In genomic region chr14:101405171-101405883, GRCh38 we compare ENCODE assay signal across 21 cellular contexts.
DNase-seq lines count a peak whose midpoint lies in the region; ATAC-seq and TF ChIP-seq lines count a peak whose summit lies in the region.
"Had no signal": no experiment of that assay in that cellular context is flagged by ENCODE, and none has a peak within 500 bp of the region (broad histone marks: within the 10 kb centered on the region; RNA-seq: fewer than 3 reads in every experiment).

No MANE protein-coding gene starts in this region.

- H3K27ac ChIP-seq in left ventricle myocardium inferior (replicated peaks) (no peak overlapping the region), liver (ENCODE audit: low read depth in 1 of 2, low read length in 2 of 2) (peak overlapping the region; percentile 80 to 90), vagina (peak overlapping the region; percentile 78)
- H3K27ac ChIP-seq: body of pancreas, esophagus muscularis mucosa, prostate gland had no signal

- peaks cover 68% of the 10 kb centered on the region for H3K27me3 ChIP-seq in left ventricle myocardium inferior (ENCODE audit: low read depth)
- peaks cover 0 to 2% (median 0%) of the 10 kb centered on the region in 4 donors for H3K27me3 ChIP-seq in liver (ENCODE audit: control insufficient read depth in 4 of 4, insufficient read depth in 4 of 4, low read length in 3 of 4)
- H3K27me3 ChIP-seq in vagina = no peaks in the 10 kb centered on the region
- H3K27me3 ChIP-seq: body of pancreas, esophagus muscularis mucosa had no signal

- ATAC-seq in Right ventricle myocardium superior (ENCODE audit: poor library complexity) = peak; percentile 52
- ATAC-seq: body of pancreas, left colon had no signal

- peaks cover 6% of the 10 kb centered on the region for H3K9me3 Mint-ChIP-seq in type B pancreatic cell
- H3K9me3 Mint-ChIP-seq: activated naive CD4-positive, alpha-beta T cell treated with anti-CD3 and anti-CD28 coated beads, Interleukin-2, amount 50 U/mL, for 24 hours; CD4-positive, alpha-beta T cell had no signal

- H3K4me1 ChIP-seq in left ventricle myocardium inferior = peaks cover 7% of the 10 kb centered on the region
- peaks cover 3 to 10% (median 9%) of the 10 kb centered on the region in 4 donors for H3K4me1 ChIP-seq in liver (ENCODE audit: control insufficient read depth in 4 of 4, insufficient read depth in 4 of 4, low read length in 3 of 4)
- peaks cover 72% of the 10 kb centered on the region for H3K4me1 ChIP-seq in vagina
- H3K4me1 ChIP-seq: prostate gland had no signal

- H3K27me3 Mint-ChIP-seq in type B pancreatic cell = peaks cover 7% of the 10 kb centered on the region

- TF ChIP-seq POLR2A in vagina (IDR thresholded peaks at IDR 0.05) = no peak

- TF ChIP-seq RAD21 in liver (IDR thresholded peaks at IDR 0.05) = peak; percentile 59 to 62

- H3K9me3 ChIP-seq in left ventricle myocardium inferior (replicated peaks) (no peaks in the 10 kb centered on the region), liver (ENCODE audit: control insufficient read depth in 4 of 4, low read length in 3 of 4) (no peaks in the 10 kb centered on the region), vagina (no peaks in the 10 kb centered on the region)
- H3K9me3 ChIP-seq: body of pancreas, esophagus muscularis mucosa, prostate gland had no signal

- no peak overlapping the region for H3K27ac Mint-ChIP-seq in type B pancreatic cell
- H3K27ac Mint-ChIP-seq: activated naive CD4-positive, alpha-beta T cell treated with anti-CD3 and anti-CD28 coated beads, Interleukin-2, amount 50 U/mL, for 24 hours; CD4-positive, alpha-beta T cell had no signal

- WGBS in liver = 26% methylated on average over 12 of the region's 12 CpGs

- DNase-seq in Right ventricle myocardium superior = peak; percentile 50
- no peak for DNase-seq in left ventricle myocardium inferior
- peak; percentile 36 to 90 for DNase-seq in cardiac fibroblast (ENCODE audit: low read depth in 2 of 2)
- no peak for DNase-seq in vagina (ENCODE audit: extremely low spot score in 2 of 2)
- DNase-seq in dedifferentiated amniotic fluid mesenchymal stem cell (ENCODE audit: extremely low spot score) = no peak
- DNase-seq in NCI-H1048 (lab: John Stamatoyannopoulos, UW) = no peak
- no peak for DNase-seq in type B pancreatic cell (ENCODE audit: extremely low spot score, unreplicated experiment)
- DNase-seq: activated CD4-positive, alpha-beta T cell treated with anti-CD3 and anti-CD28 coated beads for 1 hour; body of pancreas; CD4-positive, alpha-beta T cell; dermis blood vessel endothelial cell; DMS79 treated with DMSO at 0.1 percent for 48 hours; HCEC 1CT; left colon; SIG-M5; stimulated activated CD4-positive, alpha-beta T cell treated with anti-CD3 and anti-CD28 coated beads, Interleukin-12 subunit alpha, Interleukin-12 subunit beta, amount 100 ng/mL, for 4 hours; stimulated activated naive CD4-positive, alpha-beta T cell treated with Interleukin-2 at 50 U/mL for 16 hours had no signal

- H3K36me3 Mint-ChIP-seq in type B pancreatic cell = no peaks in the 10 kb centered on the region
- H3K36me3 Mint-ChIP-seq: activated naive CD4-positive, alpha-beta T cell treated with anti-CD3 and anti-CD28 coated beads, Interleukin-2, amount 50 U/mL, for 24 hours had no signal

- H3K4me3 ChIP-seq in left ventricle myocardium inferior (no peak overlapping the region), cardiac fibroblast (replicated peaks in 1 of 2; ENCODE audit: low read depth in 2 of 2, low read length in 2 of 2) (no peak overlapping the region), liver (ENCODE audit: low read depth in 1 of 3, low read length in 3 of 3) (peak overlapping the region; percentile 38 to 50 (median 43)), vagina (no peak overlapping the region)
- H3K4me3 ChIP-seq: body of pancreas, esophagus muscularis mucosa, prostate gland had no signal

- intact Hi-C loops in Right ventricle myocardium superior (cut with DNase I) = no loop called here
- intact Hi-C loops in left ventricle myocardium inferior (cut with micrococcal nuclease) = no loop called here
- intact Hi-C loops in vagina (cut with DNase I) = loop anchor here (5.0 kb wide), 1 partner anchor 38 kb away; no protein-coding TSS in a partner anchor

- H3K4me1 Mint-ChIP-seq in type B pancreatic cell (ENCODE audit: unreplicated experiment) = peaks cover 17% of the 10 kb centered on the region

- no peaks in the 10 kb centered on the region for H3K36me3 ChIP-seq in left ventricle myocardium inferior
- H3K36me3 ChIP-seq in liver (ENCODE audit: control insufficient read depth in 4 of 4, insufficient read depth in 3 of 4, low read depth in 1 of 4, low read length in 3 of 4) = no peaks in the 10 kb centered on the region
- no peaks in the 10 kb centered on the region for H3K36me3 ChIP-seq in vagina
- H3K36me3 ChIP-seq: esophagus muscularis mucosa, prostate gland had no signal

- no peak overlapping the region for H3K4me3 Mint-ChIP-seq in type B pancreatic cell
- H3K4me3 Mint-ChIP-seq: activated naive CD4-positive, alpha-beta T cell treated with anti-CD3 and anti-CD28 coated beads, Interleukin-2, amount 50 U/mL, for 24 hours; CD4-positive, alpha-beta T cell had no signal

- TF ChIP-seq CTCF in left ventricle myocardium inferior (IDR thresholded peaks at IDR 0.05; ENCODE audit: borderline replicate concordance) (no peak), cardiac fibroblast (IDR thresholded peaks at IDR 0.05; ENCODE audit: low read depth, low read length) (no peak), liver (IDR thresholded peaks at IDR 0.05; ENCODE audit: low read depth, low read length, missing input control) (no peak), vagina (IDR thresholded peaks at IDR 0.05) (no peak), type B pancreatic cell (conservative IDR thresholded peaks at IDR 0.05) (no peak)

- H3K9ac ChIP-seq in liver (ENCODE audit: low read depth in 1 of 2, low read length in 2 of 2) = peak overlapping the region in 1 of 2 donors; percentile 41

TF ChIP-seq in liver, 16 proteins besides CTCF, POLR2A, EP300 and RAD21 (continues in another document):
- TF ChIP-seq EGR1 (IDR thresholded peaks at IDR 0.05; ENCODE audit: low read depth in 2 of 2) (peak in 1 of 2 donors; percentile 57), ATF3 (IDR thresholded peaks at IDR 0.05) (no peak), JUND (IDR thresholded peaks at IDR 0.05) (peak; percentile 45 to 88), REST (IDR thresholded peaks at IDR 0.05) (peak; percentile 53), MAX (IDR thresholded peaks at IDR 0.05) (peak; percentile 87), SP1 (IDR thresholded peaks at IDR 0.05) (peak; percentile 72), YY1 (IDR thresholded peaks at IDR 0.05) (peak; percentile 90), FOXA1 (IDR thresholded peaks at IDR 0.05) (peak; percentile 47), FOXA2 (IDR thresholded peaks at IDR 0.05) (peak; percentile 85), HNF4A (conservative IDR thresholded peaks at IDR 0.05) (peak; percentile 75 to 87), TAF1 (conservative IDR thresholded peaks at IDR 0.05) (no peak), HNF4G (IDR thresholded peaks at IDR 0.05) (peak; percentile 59), RXRA (IDR thresholded peaks at IDR 0.05) (peak; percentile 91 to 96), ZBTB33 (IDR thresholded peaks at IDR 0.05) (peak; percentile 82), GABPA (IDR thresholded peaks at IDR 0.05 in 1 of 2, conservative IDR thresholded peaks at IDR 0.05 in 1 of 2) (peak in 1 of 2 donors; percentile 60)

Comparison
In these comparisons a context has a peak if more than half of its experiments do, and no peak if none do; other contexts are left out.
1. DNase-seq: peak in Right ventricle myocardium superior (single experiment) and cardiac fibroblast (2 of 2); none in left ventricle myocardium inferior (single experiment), vagina (0 of 2), dedifferentiated amniotic fluid mesenchymal stem cell (single experiment), NCI-H1048 (single experiment) and type B pancreatic cell (single experiment).
2. H3K4me3 ChIP-seq: peak in liver (3 of 3); none in left ventricle myocardium inferior (single experiment), cardiac fibroblast (0 of 2) and vagina (0 of 2).